1 cellular context compared by ENCODE assay signal in genomic region chr14:79419571-79420327, GRCh38.
TF ChIP-seq lines count a peak whose summit lies in the region.

No MANE protein-coding gene starts in this region.

TF ChIP-seq in HEK293, 187 proteins besides CTCF, POLR2A, EP300 and RAD21 (continued from another document):
- no peak for TF ChIP-seq ZBTB10 (tag by site-specific recombination; IDR thresholded peaks at IDR 0.05)
- TF ChIP-seq ZNF18 (tag by site-specific recombination; IDR thresholded peaks at IDR 0.05), result no peak
- no peak for TF ChIP-seq PRDM4 (tag by site-specific recombination; IDR thresholded peaks at IDR 0.05)
- TF ChIP-seq ZNF791 (tag by site-specific recombination; IDR thresholded peaks at IDR 0.05), result no peak
- TF ChIP-seq ZNF335 (tag by site-specific recombination; conservative IDR thresholded peaks at IDR 0.05), result no peak
- peak; percentile 64 for TF ChIP-seq PRDM10 (tag by site-specific recombination; IDR thresholded peaks at IDR 0.05)
- TF ChIP-seq HIC1 (tag by site-specific recombination; IDR thresholded peaks at IDR 0.05), result no peak
- TF ChIP-seq ZNF211 (tag by site-specific recombination; IDR thresholded peaks at IDR 0.05; ENCODE audit: low read depth), result no peak
- TF ChIP-seq SETDB1 (IDR thresholded peaks at IDR 0.05; ENCODE audit: insufficient read length, low read length), result no peak
TF ChIP-seq in HEK293: peak in this region for 6.
